In genomic region chr11:112172362-112172994, GRCh38 we compare ENCODE assay signal across 9 cellular contexts. TPM values are rescaled to one million over a fixed set of nuclear protein-coding genes. Genes with fewer than 3 reads are reported as not detected.
A peak's percentile ranks its signal among the peaks of the same experiment; 100 is the strongest.
DNase-seq lines count a peak whose midpoint lies in the region; ATAC-seq, FAIRE-seq and TF ChIP-seq lines count a peak whose summit lies in the region.
"Had no signal": no experiment of that assay in that cellular context is flagged by ENCODE, and none has a peak within 500 bp of the region (broad histone marks: within the 10 kb centered on the region; RNA-seq: fewer than 3 reads in every experiment).

No MANE protein-coding gene starts in this region.

- peak overlapping the region in 9 of 12 donors; percentile 15 to 66 (median 46) for H3K27ac ChIP-seq in heart left ventricle
- H3K27ac ChIP-seq in effector memory CD4-positive, alpha-beta T cell (ENCODE audit: insufficient read depth, low read length, poor library complexity, severe bottlenecking) = no peak overlapping the region

- H3K9me3 ChIP-seq in heart left ventricle = no peaks in the 10 kb centered on the region
- no peaks in the 10 kb centered on the region for H3K9me3 ChIP-seq in skeletal muscle satellite cell (replicated peaks; ENCODE audit: low read length)
- H3K9me3 ChIP-seq in effector memory CD4-positive, alpha-beta T cell (ENCODE audit: control insufficient read depth, low read length) = no peaks in the 10 kb centered on the region

- 48 to 59% (median 54%) methylated on average over 2 of the region's 2 CpGs for WGBS in heart left ventricle, 4 donors

- no peak overlapping the region for H3K4me3 ChIP-seq in heart left ventricle
- H3K4me3 ChIP-seq in skeletal muscle satellite cell (ENCODE audit: low read length) = no peak overlapping the region
- no peak overlapping the region for H3K4me3 ChIP-seq in effector memory CD4-positive, alpha-beta T cell (ENCODE audit: insufficient read depth, low read depth, low read length, poor library complexity, severe bottlenecking)

- peak overlapping the region; percentile 9 for H3K9ac ChIP-seq in skeletal muscle satellite cell (ENCODE audit: low read depth, low read length)

- FAIRE-seq in HTR-8/SVneo (lab: Jason Lieb, UNC) = no peak

- TF ChIP-seq POLR2A in heart left ventricle (IDR thresholded peaks at IDR 0.05) = no peak

- no peak for TF ChIP-seq CTCF in heart left ventricle (IDR thresholded peaks at IDR 0.05)

- H3K36me3 ChIP-seq in heart left ventricle (no peaks in the 10 kb centered on the region), skeletal muscle satellite cell (ENCODE audit: insufficient read depth, low read length) (no peaks in the 10 kb centered on the region)
- H3K36me3 ChIP-seq in effector memory CD4-positive, alpha-beta T cell (ENCODE audit: control insufficient read depth, insufficient read depth, low read length) = no peaks in the 10 kb centered on the region

- ATAC-seq in heart left ventricle = no peak
- no peak for ATAC-seq in left ventricle myocardium superior
- peak; percentile 78 for ATAC-seq in HG02884 (IDR thresholded peaks at IDR 0.05; ENCODE audit: unreplicated experiment)

- H3K4me2 ChIP-seq in skeletal muscle satellite cell (ENCODE audit: low read length) = peak overlapping the region; percentile 19

- H3K4me1 ChIP-seq in heart left ventricle = peaks cover 0 to 18% (median 6%) of the 10 kb centered on the region in 12 donors
- peaks cover 18% of the 10 kb centered on the region for H3K4me1 ChIP-seq in skeletal muscle satellite cell (ENCODE audit: control insufficient read depth, insufficient read depth, low read length)
- no peaks in the 10 kb centered on the region for H3K4me1 ChIP-seq in effector memory CD4-positive, alpha-beta T cell (ENCODE audit: control insufficient read depth, insufficient read depth, low read length, poor library complexity, severe bottlenecking)

- no peaks in the 10 kb centered on the region for H3K27me3 ChIP-seq in heart left ventricle
- H3K27me3 ChIP-seq in skeletal muscle satellite cell (ENCODE audit: control insufficient read depth, insufficient read depth, low read length) = peaks cover 4% of the 10 kb centered on the region
- no peaks in the 10 kb centered on the region for H3K27me3 ChIP-seq in effector memory CD4-positive, alpha-beta T cell (replicated peaks; ENCODE audit: control insufficient read depth, insufficient read depth, low read length, poor library complexity, severe bottlenecking)

- intact Hi-C loops in heart left ventricle (cut with DNase I) (loop anchor here in 3 of 10 donors (5.0 to 10.0 kb wide), 2 partner anchors 55 to 58 kb away; no protein-coding TSS in a partner anchor), left ventricle myocardium superior (cut with micrococcal nuclease) (no loop called here)

- DNase-seq in heart left ventricle = no peak
- no peak for DNase-seq in left ventricle myocardium superior
- peak; percentile 15 for DNase-seq in RPMI7951 (ENCODE audit: low read depth)
- no peak for DNase-seq in mucosa of gallbladder (ENCODE audit: low spot score)
- DNase-seq in effector memory CD4-positive, alpha-beta T cell = no peak
- DNase-seq in HTR-8/SVneo (ENCODE audit: insufficient read length, low spot score) = no peak
- DNase-seq: NCI-H526 had no signal

RNA-seq across cellular contexts. Expression of gene BCO2, which starts 2.8 kb away (rescaled TPM):
- total RNA-seq in heart left ventricle (100 to 1,000 TPM in 4 of 9 donors, 10 to 100 TPM in 5; 51.8 to 126 (median 86.1) TPM), left ventricle myocardium superior (137 TPM), mucosa of gallbladder (27.2 TPM)
- 10 to 100 TPM; 58.4 to 80.7 TPM for polyA plus RNA-seq in heart left ventricle
- total RNA-seq in RPMI7951 (2014; rRNA removed; shearing (Covaris generic)) = 0.10 and 0.24 TPM in 2 replicates
- 0.25 and 2.0 TPM in 2 replicates for total RNA-seq in skeletal muscle satellite cell (2012; rRNA removed)

RNA-seq across cellular contexts. Expression of gene TEX12, which starts 5.3 kb away (rescaled TPM):
- total RNA-seq in heart left ventricle = under 1 TPM in 2 of 9 donors, not detected in 7; 0.36 to 0.57 TPM
- polyA plus RNA-seq in heart left ventricle = under 1 TPM in 1 of 2 donors, not detected in 1; 0.27 TPM
- not detected for total RNA-seq in left ventricle myocardium superior
- 0.29 and 0.48 TPM in 2 replicates for total RNA-seq in RPMI7951 (2014; rRNA removed; shearing (Covaris generic))
- total RNA-seq in skeletal muscle satellite cell (2012; rRNA removed) = 0.25 TPM in 1 of 2 replicates, not detected in the other
- total RNA-seq in mucosa of gallbladder = not detected

RNA-seq across cellular contexts. Expression of gene IL18, which starts 8.6 kb away (rescaled TPM):
- total RNA-seq in heart left ventricle (10 to 100 TPM in 2 of 9 donors, 1 to 10 TPM in 6, under 1 TPM in 1; 0.88 to 23.9 (median 2.0) TPM), left ventricle myocardium superior (2.3 TPM), mucosa of gallbladder (34.3 TPM)
- 1 to 10 TPM; 1.1 to 3.4 TPM for polyA plus RNA-seq in heart left ventricle
- not detected in 2 replicates for total RNA-seq in RPMI7951 (2014; rRNA removed; shearing (Covaris generic))
- not detected in 2 replicates for total RNA-seq in skeletal muscle satellite cell (2012; rRNA removed)

RNA-seq across cellular contexts. Expression of gene PTS, which starts 53.8 kb away (rescaled TPM):
- 10 to 100 TPM; 21.6 to 45.8 (median 29.9) TPM for total RNA-seq in heart left ventricle
- polyA plus RNA-seq in heart left ventricle = 10 to 100 TPM; 54.4 to 77.7 TPM
- 25.2 TPM for total RNA-seq in left ventricle myocardium superior
- total RNA-seq in RPMI7951 (2014; rRNA removed; shearing (Covaris generic)) = 78.1 and 80.6 TPM in 2 replicates
- 63.9 and 71.0 TPM in 2 replicates for total RNA-seq in skeletal muscle satellite cell (2012; rRNA removed)
- 39.9 TPM for total RNA-seq in mucosa of gallbladder

Comparison
In these comparisons a context has a peak if more than half of its experiments do, and no peak if none do; other contexts are left out.
1. RNA of gene BCO2, which starts 2.8 kb away (total RNA-seq): 137 TPM in left ventricle myocardium superior (single experiment), 51.8 to 126 TPM in heart left ventricle and 27.2 TPM in mucosa of gallbladder (single experiment); 0.10 to 0.24 TPM in RPMI7951; every median in the first group is over 10 times any median in the second.